Comparison of ENCODE assay signal across 18 cellular contexts in the genomic region with DNA sequence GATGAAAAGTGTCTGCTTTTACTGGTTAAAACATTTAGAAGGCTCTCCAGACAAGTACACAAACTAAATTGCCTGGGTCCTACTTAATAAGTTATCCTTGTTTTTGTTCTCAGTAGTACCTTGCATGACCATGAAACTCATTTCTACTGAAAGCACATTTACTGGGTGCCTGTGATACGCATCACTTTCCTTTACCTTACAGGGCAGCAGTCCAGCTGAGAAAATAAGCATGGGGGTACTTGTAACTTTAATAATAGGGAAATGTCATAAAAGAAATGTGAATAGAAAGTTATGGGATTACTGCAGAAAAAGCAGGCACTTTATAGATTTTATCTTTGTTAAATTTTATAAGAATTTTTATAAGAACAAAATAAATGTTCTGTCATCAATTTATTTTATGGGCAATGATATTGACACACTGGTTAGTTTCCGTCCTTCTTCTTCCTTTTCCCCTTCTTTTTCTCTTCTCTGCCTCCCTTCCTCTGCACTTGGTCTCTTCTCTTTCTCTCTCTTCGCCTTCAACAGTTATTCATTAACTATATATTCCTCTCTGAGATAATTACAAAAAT.
"Had no signal": no experiment of that assay in that cellular context is flagged by ENCODE, and none has a peak within 500 bp of the region (broad histone marks: within the 10 kb centered on the region; RNA-seq: fewer than 3 reads in every experiment).

No MANE protein-coding gene starts in this region.

- H3K36me3 Mint-ChIP-seq: memory B cell, natural killer cell had no signal

- H3K4me3 ChIP-seq: heart right ventricle, left ventricle myocardium inferior, lower lobe of right lung, pancreas, prostate gland, right lobe of liver had no signal

- H3K4me1 Mint-ChIP-seq: memory B cell; natural killer cell; stimulated activated memory B cell treated with anti-CD40 and anti-IgM and Interleukin-4, amounts not matched to agents 10 μg/mL and 1 μg/mL and 100 μg/mL, for 72 hours had no signal

- H3K36me3 ChIP-seq: pancreas, prostate gland, right lobe of liver had no signal

- H3K4me3 Mint-ChIP-seq: memory B cell; mesothelial cell of epicardium; natural killer cell; stimulated activated memory B cell treated with anti-CD40 and anti-IgM and Interleukin-4, amounts not matched to agents 10 μg/mL and 1 μg/mL and 100 μg/mL, for 72 hours had no signal

- ATAC-seq: esophagus mucosa; heart right ventricle; lower lobe of right lung; natural killer cell; pancreas; right lobe of liver; stimulated activated memory B cell treated with anti-CD40 and anti-IgM and Interleukin-4, amounts not matched to agents 10 μg/mL and 1 μg/mL and 100 μg/mL, for 72 hours had no signal

- H3K27me3 ChIP-seq: heart right ventricle, pancreas, right lobe of liver had no signal

- H3K4me1 ChIP-seq: heart right ventricle, left ventricle myocardium inferior, lower lobe of right lung, pancreas, prostate gland, right lobe of liver had no signal

- H3K9me3 ChIP-seq: heart right ventricle, left ventricle myocardium inferior, lower lobe of right lung, pancreas, prostate gland, right lobe of liver had no signal

- DNase-seq: effector memory CD4-positive, alpha-beta T cell; heart right ventricle; islet precursor cell; left ventricle myocardium inferior; lower lobe of right lung; natural killer cell; occipital lobe; pancreas; retina; right lobe of liver; stimulated activated CD4-positive, alpha-beta T cell treated with anti-CD3 and anti-CD28 coated beads, Interleukin-4, amount 100 ng/mL, for 1 hour; stimulated activated CD8-positive, alpha-beta memory T cell treated with anti-CD3 and anti-CD28 coated beads, Interleukin-4, amount 100 ng/mL, for 48 hours; trophoblast cell had no signal

- H3K9me3 Mint-ChIP-seq: memory B cell; mesothelial cell of epicardium; natural killer cell; stimulated activated memory B cell treated with anti-CD40 and anti-IgM and Interleukin-4, amounts not matched to agents 10 μg/mL and 1 μg/mL and 100 μg/mL, for 72 hours had no signal

- H3K27me3 Mint-ChIP-seq: memory B cell; stimulated activated memory B cell treated with anti-CD40 and anti-IgM and Interleukin-4, amounts not matched to agents 10 μg/mL and 1 μg/mL and 100 μg/mL, for 72 hours had no signal

- H3K27ac ChIP-seq: heart right ventricle, left ventricle myocardium inferior, lower lobe of right lung, pancreas, prostate gland, right lobe of liver had no signal

- H3K27ac Mint-ChIP-seq: memory B cell; mesothelial cell of epicardium; natural killer cell; stimulated activated memory B cell treated with anti-CD40 and anti-IgM and Interleukin-4, amounts not matched to agents 10 μg/mL and 1 μg/mL and 100 μg/mL, for 72 hours had no signal
